In the genomic region with DNA sequence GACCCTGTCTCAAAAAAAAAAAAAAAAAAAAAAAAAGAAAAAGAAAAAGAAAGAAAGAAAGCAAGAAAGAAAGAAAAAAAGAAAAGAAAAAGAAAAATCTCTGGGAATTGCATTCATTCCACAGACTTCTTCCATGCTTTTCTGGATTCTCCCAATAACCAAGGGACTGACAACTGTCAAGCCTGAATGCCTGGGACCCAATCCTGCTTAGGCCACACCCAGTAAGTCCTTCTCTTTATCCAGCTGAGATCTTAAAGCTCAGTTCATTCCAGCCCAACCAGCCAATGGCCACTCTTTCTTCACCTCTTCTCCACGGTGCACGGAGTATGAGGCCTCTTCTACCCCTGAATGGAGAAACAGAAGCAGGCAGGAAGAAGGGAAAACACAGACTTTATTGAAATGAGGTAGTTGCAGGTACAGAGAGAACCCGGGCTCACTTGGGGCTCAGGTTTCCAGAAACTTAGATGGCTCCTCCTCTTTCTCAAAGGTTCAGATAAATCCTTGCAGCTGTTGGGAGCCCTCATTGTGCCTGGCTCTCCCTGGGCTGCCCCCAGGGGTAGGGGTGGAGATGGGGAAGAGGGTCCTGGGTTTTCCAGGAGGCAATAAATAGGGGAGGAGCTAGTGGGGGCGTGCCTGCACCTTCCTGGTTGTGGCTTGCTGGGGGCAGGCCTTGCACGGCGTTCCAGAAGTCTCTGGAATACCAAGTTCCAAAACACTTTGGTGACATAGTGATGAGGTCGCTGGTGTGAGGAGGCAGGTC, we compare ENCODE assay signal across 3 cellular contexts.
TF ChIP-seq lines count a peak whose summit lies in the region.

No MANE protein-coding gene starts in this region.

TF ChIP-seq in A549, 52 proteins besides CTCF, POLR2A, EP300 and RAD21:
- TF ChIP-seq HDAC2 (IDR thresholded peaks at IDR 0.05) = peak; percentile 75; the same call in 1 of the 2 replicates
- TF ChIP-seq, protein P1, sequence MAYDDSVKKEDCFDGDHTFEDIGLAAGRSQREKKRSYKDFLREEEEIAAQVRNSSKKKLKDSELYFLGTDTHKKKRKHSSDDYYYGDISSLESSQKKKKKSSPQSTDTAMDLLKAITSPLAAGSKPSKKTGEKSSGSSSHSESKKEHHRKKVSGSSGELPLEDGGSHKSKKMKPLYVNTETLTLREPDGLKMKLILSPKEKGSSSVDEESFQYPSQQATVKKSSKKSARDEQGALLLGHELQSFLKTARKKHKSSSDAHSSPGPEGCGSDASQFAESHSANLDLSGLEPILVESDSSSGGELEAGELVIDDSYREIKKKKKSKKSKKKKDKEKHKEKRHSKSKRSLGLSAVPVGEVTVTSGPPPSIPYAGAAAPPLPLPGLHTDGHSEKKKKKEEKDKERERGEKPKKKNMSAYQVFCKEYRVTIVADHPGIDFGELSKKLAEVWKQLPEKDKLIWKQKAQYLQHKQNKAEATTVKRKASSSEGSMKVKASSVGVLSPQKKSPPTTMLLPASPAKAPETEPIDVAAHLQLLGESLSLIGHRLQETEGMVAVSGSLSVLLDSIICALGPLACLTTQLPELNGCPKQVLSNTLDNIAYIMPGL (CRISPR knock-in tag; IDR thresholded peaks at IDR 0.05; ENCODE audit: borderline replicate concordance) = no peak
- TF ChIP-seq CHD4 (IDR thresholded peaks at IDR 0.05; ENCODE audit: borderline replicate concordance) = 0 out of 2 replicates have a peak, but pooled peaks have one; percentile 18
- TF ChIP-seq KDM1A (IDR thresholded peaks at IDR 0.05; ENCODE audit: low read depth) = peak; percentile 86; the same call in 1 of the 2 replicates

TF ChIP-seq in WTC11, 78 proteins besides CTCF, POLR2A, EP300 and RAD21 (continues in another document):
- no peak for TF ChIP-seq TEAD4 (CRISPR knock-in tag; IDR thresholded peaks at IDR 0.05)
- TF ChIP-seq PREB (CRISPR knock-in tag; IDR thresholded peaks at IDR 0.05; ENCODE audit: borderline replicate concordance) = no peak
- TF ChIP-seq SMAD4 (CRISPR knock-in tag; IDR thresholded peaks at IDR 0.05) = no peak
- TF ChIP-seq EMX1 (CRISPR knock-in tag; IDR thresholded peaks at IDR 0.05) = no peak
- no peak for TF ChIP-seq RELA (CRISPR knock-in tag; IDR thresholded peaks at IDR 0.05; ENCODE audit: borderline replicate concordance)
- no peak for TF ChIP-seq E2F1 (CRISPR knock-in tag; IDR thresholded peaks at IDR 0.05)
- TF ChIP-seq NR1H2 (CRISPR knock-in tag; IDR thresholded peaks at IDR 0.05) = no peak
- TF ChIP-seq, protein P2, sequence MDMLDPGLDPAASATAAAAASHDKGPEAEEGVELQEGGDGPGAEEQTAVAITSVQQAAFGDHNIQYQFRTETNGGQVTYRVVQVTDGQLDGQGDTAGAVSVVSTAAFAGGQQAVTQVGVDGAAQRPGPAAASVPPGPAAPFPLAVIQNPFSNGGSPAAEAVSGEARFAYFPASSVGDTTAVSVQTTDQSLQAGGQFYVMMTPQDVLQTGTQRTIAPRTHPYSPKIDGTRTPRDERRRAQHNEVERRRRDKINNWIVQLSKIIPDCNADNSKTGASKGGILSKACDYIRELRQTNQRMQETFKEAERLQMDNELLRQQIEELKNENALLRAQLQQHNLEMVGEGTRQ (CRISPR knock-in tag; IDR thresholded peaks at IDR 0.05) = no peak
- TF ChIP-seq, protein P3, sequence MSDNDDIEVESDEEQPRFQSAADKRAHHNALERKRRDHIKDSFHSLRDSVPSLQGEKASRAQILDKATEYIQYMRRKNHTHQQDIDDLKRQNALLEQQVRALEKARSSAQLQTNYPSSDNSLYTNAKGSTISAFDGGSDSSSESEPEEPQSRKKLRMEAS (CRISPR knock-in tag; IDR thresholded peaks at IDR 0.05) = no peak
- TF ChIP-seq IRF1 (CRISPR knock-in tag; IDR thresholded peaks at IDR 0.05) = no peak
- TF ChIP-seq, protein P4, sequence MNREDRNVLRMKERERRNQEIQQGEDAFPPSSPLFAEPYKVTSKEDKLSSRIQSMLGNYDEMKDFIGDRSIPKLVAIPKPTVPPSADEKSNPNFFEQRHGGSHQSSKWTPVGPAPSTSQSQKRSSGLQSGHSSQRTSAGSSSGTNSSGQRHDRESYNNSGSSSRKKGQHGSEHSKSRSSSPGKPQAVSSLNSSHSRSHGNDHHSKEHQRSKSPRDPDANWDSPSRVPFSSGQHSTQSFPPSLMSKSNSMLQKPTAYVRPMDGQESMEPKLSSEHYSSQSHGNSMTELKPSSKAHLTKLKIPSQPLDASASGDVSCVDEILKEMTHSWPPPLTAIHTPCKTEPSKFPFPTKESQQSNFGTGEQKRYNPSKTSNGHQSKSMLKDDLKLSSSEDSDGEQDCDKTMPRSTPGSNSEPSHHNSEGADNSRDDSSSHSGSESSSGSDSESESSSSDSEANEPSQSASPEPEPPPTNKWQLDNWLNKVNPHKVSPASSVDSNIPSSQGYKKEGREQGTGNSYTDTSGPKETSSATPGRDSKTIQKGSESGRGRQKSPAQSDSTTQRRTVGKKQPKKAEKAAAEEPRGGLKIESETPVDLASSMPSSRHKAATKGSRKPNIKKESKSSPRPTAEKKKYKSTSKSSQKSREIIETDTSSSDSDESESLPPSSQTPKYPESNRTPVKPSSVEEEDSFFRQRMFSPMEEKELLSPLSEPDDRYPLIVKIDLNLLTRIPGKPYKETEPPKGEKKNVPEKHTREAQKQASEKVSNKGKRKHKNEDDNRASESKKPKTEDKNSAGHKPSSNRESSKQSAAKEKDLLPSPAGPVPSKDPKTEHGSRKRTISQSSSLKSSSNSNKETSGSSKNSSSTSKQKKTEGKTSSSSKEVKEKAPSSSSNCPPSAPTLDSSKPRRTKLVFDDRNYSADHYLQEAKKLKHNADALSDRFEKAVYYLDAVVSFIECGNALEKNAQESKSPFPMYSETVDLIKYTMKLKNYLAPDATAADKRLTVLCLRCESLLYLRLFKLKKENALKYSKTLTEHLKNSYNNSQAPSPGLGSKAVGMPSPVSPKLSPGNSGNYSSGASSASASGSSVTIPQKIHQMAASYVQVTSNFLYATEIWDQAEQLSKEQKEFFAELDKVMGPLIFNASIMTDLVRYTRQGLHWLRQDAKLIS (CRISPR knock-in tag; IDR thresholded peaks at IDR 0.05; ENCODE audit: borderline replicate concordance) = no peak

TF ChIP-seq in HepG2, 621 proteins besides CTCF, POLR2A, EP300 and RAD21:
- no peak for TF ChIP-seq STAT5B (CRISPR knock-in tag; IDR thresholded peaks at IDR 0.05)
- no peak for TF ChIP-seq ZNF660 (CRISPR knock-in tag; IDR thresholded peaks at IDR 0.05; ENCODE audit: borderline replicate concordance, low read depth)
- TF ChIP-seq HIVEP1 (CRISPR knock-in tag; IDR thresholded peaks at IDR 0.05) = no peak
- TF ChIP-seq HNRNPL (IDR thresholded peaks at IDR 0.05; ENCODE audit: low read depth, low read length) = no peak
- no peak for TF ChIP-seq NRL (CRISPR knock-in tag; IDR thresholded peaks at IDR 0.05; ENCODE audit: borderline replicate concordance)
- TF ChIP-seq ZNF607 (CRISPR knock-in tag; IDR thresholded peaks at IDR 0.05; ENCODE audit: borderline replicate concordance) = no peak
- TF ChIP-seq POLR2AphosphoS5 (IDR thresholded peaks at IDR 0.05; ENCODE audit: low read depth, low read length) = no peak
- no peak for TF ChIP-seq ZNF552 (CRISPR knock-in tag; IDR thresholded peaks at IDR 0.05; ENCODE audit: borderline replicate concordance)
